Comparison of ENCODE assay signal across 11 cellular contexts in genomic region chr16:27020031-27020430, GRCh38. TPM values are rescaled to one million over a fixed set of nuclear protein-coding genes. Genes with fewer than 3 reads are reported as not detected.
"Had no signal": no experiment of that assay in that cellular context is flagged by ENCODE, and none has a peak within 500 bp of the region (broad histone marks: within the 10 kb centered on the region; RNA-seq: fewer than 3 reads in every experiment).

No MANE protein-coding gene starts in this region.

- H3K4me1 Mint-ChIP-seq: GM23338 had no signal

- FAIRE-seq: H1, H54 had no signal

- H3K4me3 ChIP-seq: GM23248, GM23338, HAP-1 had no signal

- H3K36me3 ChIP-seq: HAP-1 had no signal

- H3K27ac ChIP-seq: GM23248 had no signal

- H3K9me3 ChIP-seq: HAP-1 had no signal

- H3K9me3 Mint-ChIP-seq: HFFc6 had no signal

- H3K4me1 ChIP-seq: HAP-1 had no signal

- H3K4me3 Mint-ChIP-seq: GM23338, H9, HFFc6 had no signal

- DNase-seq: GM23248, GOT3, H7, H9, HCEC 1CT, HFFc6 had no signal

- ATAC-seq: GM23338, HCT116 had no signal

- H3K27ac Mint-ChIP-seq: GM23338, H9, HFFc6 had no signal

RNA-seq across cellular contexts. Expression of gene C16orf82, which starts 46.7 kb away (rescaled TPM):
- total RNA-seq: GM23248, GM23338, H1, H7, H9, HFFc6 had no signal
